In the genomic region with DNA sequence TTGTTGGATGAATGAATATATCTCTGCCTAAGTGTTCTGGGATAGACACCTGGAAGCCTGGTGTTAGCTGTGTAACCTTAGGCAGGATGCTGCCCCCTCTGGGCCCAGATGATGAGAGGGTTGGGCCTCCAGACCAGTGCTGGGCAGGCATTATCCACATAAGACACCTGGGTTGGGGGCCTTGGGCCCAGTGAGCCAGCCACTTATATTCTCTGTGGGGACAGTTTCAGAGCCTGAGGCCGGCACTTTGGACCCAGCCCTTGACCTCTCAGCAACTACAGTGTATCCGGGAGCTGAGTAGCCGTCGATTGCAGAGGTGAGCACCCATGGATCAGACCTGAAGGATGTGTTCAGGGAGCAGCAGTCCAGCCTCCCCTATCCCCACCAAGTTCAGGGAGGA, we compare ENCODE assay signal across 11 cellular contexts. TPM values are rescaled to one million over a fixed set of nuclear protein-coding genes. Genes with fewer than 3 reads are reported as not detected.
DNase-seq lines count a peak whose midpoint lies in the region; ATAC-seq and TF ChIP-seq lines count a peak whose summit lies in the region.
"Had no signal": no experiment of that assay in that cellular context is flagged by ENCODE, and none has a peak within 500 bp of the region (broad histone marks: within the 10 kb centered on the region; RNA-seq: fewer than 3 reads in every experiment).

No MANE protein-coding gene starts in this region.

- H3K9me3 Mint-ChIP-seq in activated CD4-positive, alpha-beta memory T cell treated with anti-CD3 and anti-CD28 coated beads, Interleukin-2, amount 10 ng/mL, durations not matched to agents 7 days and 5 days, result no peaks in the 10 kb centered on the region
- no peaks in the 10 kb centered on the region for H3K9me3 Mint-ChIP-seq in naive thymus-derived CD4-positive, alpha-beta T cell
- H3K9me3 Mint-ChIP-seq: effector memory CD8-positive, alpha-beta T cell; HFFc6 had no signal

- H3K4me3 ChIP-seq in DND-41 (ENCODE audit: low read depth in 1 of 2, low read length in 2 of 2), result peak overlapping the region; percentile 2 to 92; a peak in 3 of 4 replicates
- H3K4me3 ChIP-seq in naive thymus-derived CD4-positive, alpha-beta T cell (ENCODE audit: low read length), result no peak overlapping the region
- H3K4me3 ChIP-seq: MG63, transverse colon had no signal

- TF ChIP-seq CTCF in DND-41 (IDR thresholded peaks at IDR 0.05; ENCODE audit: borderline replicate concordance, extremely low read depth, low read length, poor library complexity, severe bottlenecking), result no peak

- peak overlapping the region; percentile 98 for H3K4me3 Mint-ChIP-seq in activated CD4-positive, alpha-beta memory T cell treated with anti-CD3 and anti-CD28 coated beads, Interleukin-2, amount 10 ng/mL, durations not matched to agents 7 days and 5 days
- H3K4me3 Mint-ChIP-seq in naive thymus-derived CD4-positive, alpha-beta T cell, result peak overlapping the region in 7 of 10 donors; percentile 5 to 99 (median 75)

- H3K4me1 ChIP-seq in DND-41 (ENCODE audit: insufficient read depth, low read length), result peaks cover 88% of the 10 kb centered on the region
- peaks cover 69 to 77% of the 10 kb centered on the region in 2 donors for H3K4me1 ChIP-seq in naive thymus-derived CD4-positive, alpha-beta T cell (ENCODE audit: control insufficient read depth in 2 of 2, insufficient read depth in 2 of 2, low read length in 2 of 2)

- no peak for ATAC-seq in DND-41 (ENCODE audit: insufficient read depth, low read depth)
- no peak for ATAC-seq in naive thymus-derived CD4-positive, alpha-beta T cell
- no peak for ATAC-seq in HG02798 (IDR thresholded peaks at IDR 0.05; ENCODE audit: poor library complexity, unreplicated experiment)
- ATAC-seq: sciatic nerve had no signal

- no peaks in the 10 kb centered on the region for H3K27me3 Mint-ChIP-seq in activated CD4-positive, alpha-beta memory T cell treated with anti-CD3 and anti-CD28 coated beads, Interleukin-2, amount 10 ng/mL, durations not matched to agents 7 days and 5 days
- H3K27me3 Mint-ChIP-seq in naive thymus-derived CD4-positive, alpha-beta T cell, result no peaks in the 10 kb centered on the region
- H3K27me3 Mint-ChIP-seq: effector memory CD8-positive, alpha-beta T cell had no signal

- H3K36me3 Mint-ChIP-seq in activated CD4-positive, alpha-beta memory T cell treated with anti-CD3 and anti-CD28 coated beads, Interleukin-2, amount 10 ng/mL, durations not matched to agents 7 days and 5 days (ENCODE audit: low read depth), result peaks cover 31% of the 10 kb centered on the region
- peaks cover 0 to 38% (median 0%) of the 10 kb centered on the region in 5 donors for H3K36me3 Mint-ChIP-seq in naive thymus-derived CD4-positive, alpha-beta T cell

- H3K36me3 ChIP-seq in DND-41 (ENCODE audit: insufficient read depth, low read length), result peaks cover 41% of the 10 kb centered on the region
- H3K36me3 ChIP-seq in naive thymus-derived CD4-positive, alpha-beta T cell (ENCODE audit: control insufficient read depth in 2 of 3, insufficient read depth in 3 of 3, low read length in 3 of 3), result peaks cover 0 to 3% (median 0%) of the 10 kb centered on the region in 3 experiments
- H3K36me3 ChIP-seq: transverse colon had no signal

- peak; percentile 45 for DNase-seq in DND-41
- no peak for DNase-seq in activated CD4-positive, alpha-beta memory T cell treated with anti-CD3 and anti-CD28 coated beads, Interleukin-2, amount 10 ng/mL, durations not matched to agents 7 days and 5 days
- DNase-seq in naive thymus-derived CD4-positive, alpha-beta T cell, result no peak
- DNase-seq in SW480 (ENCODE audit: low spot score), result no peak
- DNase-seq: DMS79 had no signal

- CTCF ChIA-PET in activated CD4-positive, alpha-beta memory T cell treated with anti-CD3 and anti-CD28 coated beads, Interleukin-2, amount 10 ng/mL, durations not matched to agents 7 days and 5 days (lab: Charles Lee), result interaction anchor here (0.9 to 18.5 kb wide), 5 partner anchors 19 to 81 kb away, joined by 3 to 854 read pairs (median 23); a partner anchor contains a TSS
- CTCF ChIA-PET in naive thymus-derived CD4-positive, alpha-beta T cell (lab: Charles Lee), result interaction anchor here (1.7 to 20.2 kb wide), 7 partner anchors 10 to 102 kb away, joined by 5 to 578 read pairs (median 15); a partner anchor contains a TSS

- H3K4me2 ChIP-seq in DND-41 (ENCODE audit: insufficient read depth, low read length), result peak overlapping the region; percentile 90

- intact Hi-C loops in naive thymus-derived CD4-positive, alpha-beta T cell (cut with micrococcal nuclease), result loop anchor here in 1 of 2 donors (5.0 kb wide), 2 partner anchors 106 to 401 kb away; no protein-coding TSS in a partner anchor

- H3K79me2 ChIP-seq in DND-41 (ENCODE audit: insufficient read depth, low read length), result peaks cover 79% of the 10 kb centered on the region

- H4K20me1 ChIP-seq in DND-41 (ENCODE audit: insufficient read depth, low read length), result no peaks in the 10 kb centered on the region

- POLR2A ChIA-PET in activated CD4-positive, alpha-beta memory T cell treated with anti-CD3 and anti-CD28 coated beads, Interleukin-2, amount 10 ng/mL, durations not matched to agents 7 days and 5 days (lab: Charles Lee), result interaction anchor here (0.6 to 37.3 kb wide), 10 partner anchors 7 to 813 kb away, joined by 3 to 4963 read pairs (median 25); a partner anchor contains a TSS
- POLR2A ChIA-PET in naive thymus-derived CD4-positive, alpha-beta T cell (lab: Charles Lee), result interaction anchor here (1.0 to 21.2 kb wide), 6 partner anchors 9 to 221 kb away, joined by 3 to 730 read pairs (median 12); a partner anchor contains a TSS

- H3K9ac ChIP-seq in DND-41 (ENCODE audit: low read depth, low read length), result peak overlapping the region; percentile 80

- no peaks in the 10 kb centered on the region for H3K27me3 ChIP-seq in DND-41 (ENCODE audit: insufficient read depth, low read length, poor library complexity)
- H3K27me3 ChIP-seq in naive thymus-derived CD4-positive, alpha-beta T cell (ENCODE audit: control insufficient read depth in 2 of 2, insufficient read depth in 2 of 2, low read length in 2 of 2), result no peaks in the 10 kb centered on the region
- H3K27me3 ChIP-seq: MG63, transverse colon had no signal

- peak overlapping the region; percentile 96 for H3K27ac ChIP-seq in DND-41 (ENCODE audit: low read length)
- H3K27ac ChIP-seq in naive thymus-derived CD4-positive, alpha-beta T cell (ENCODE audit: low read depth, low read length), result no peak overlapping the region

- H2AFZ ChIP-seq in DND-41 (ENCODE audit: low read depth, low read length), result no peak overlapping the region

- peak overlapping the region; percentile 97 for H3K27ac Mint-ChIP-seq in activated CD4-positive, alpha-beta memory T cell treated with anti-CD3 and anti-CD28 coated beads, Interleukin-2, amount 10 ng/mL, durations not matched to agents 7 days and 5 days
- H3K27ac Mint-ChIP-seq in naive thymus-derived CD4-positive, alpha-beta T cell, result peak overlapping the region in 4 of 9 donors; percentile 91 to 98 (median 93)

- peaks cover 80% of the 10 kb centered on the region for H3K4me1 Mint-ChIP-seq in activated CD4-positive, alpha-beta memory T cell treated with anti-CD3 and anti-CD28 coated beads, Interleukin-2, amount 10 ng/mL, durations not matched to agents 7 days and 5 days
- peaks cover 25 to 83% (median 72%) of the 10 kb centered on the region in 7 donors for H3K4me1 Mint-ChIP-seq in naive thymus-derived CD4-positive, alpha-beta T cell

- no peaks in the 10 kb centered on the region for H3K9me3 ChIP-seq in DND-41 (ENCODE audit: insufficient read depth, low read length, severe bottlenecking)
- H3K9me3 ChIP-seq in naive thymus-derived CD4-positive, alpha-beta T cell (ENCODE audit: control insufficient read depth in 2 of 3, low read length in 3 of 3), result no peaks in the 10 kb centered on the region
- H3K9me3 ChIP-seq: MG63, transverse colon had no signal

RNA-seq across cellular contexts. Expression of a gene that starts 2.2 kb away (rescaled TPM):
- total RNA-seq in activated CD4-positive, alpha-beta memory T cell treated with anti-CD3 and anti-CD28 coated beads, Interleukin-2, amount 10 ng/mL, durations not matched to agents 7 days and 5 days, result 10 to 100 TPM; 49.6 to 50.1 TPM
- total RNA-seq in naive thymus-derived CD4-positive, alpha-beta T cell, result 10 to 100 TPM; 32.1 to 71.1 (median 66.1) TPM
- 10 to 100 TPM; 35.2 to 35.3 TPM for polyA plus RNA-seq in naive thymus-derived CD4-positive, alpha-beta T cell

RNA-seq across cellular contexts. Expression of a gene that starts 3.9 kb away (rescaled TPM):
- 10 to 100 TPM; 14.6 to 17.5 TPM for total RNA-seq in activated CD4-positive, alpha-beta memory T cell treated with anti-CD3 and anti-CD28 coated beads, Interleukin-2, amount 10 ng/mL, durations not matched to agents 7 days and 5 days
- 10 to 100 TPM; 11.1 to 67.5 (median 16.4) TPM for total RNA-seq in naive thymus-derived CD4-positive, alpha-beta T cell
- polyA plus RNA-seq in naive thymus-derived CD4-positive, alpha-beta T cell, result 10 to 100 TPM; 12.8 to 17.4 TPM

RNA-seq across cellular contexts. Expression of a gene that starts 40.1 kb away (rescaled TPM):
- 100 to 1,000 TPM; 328 to 335 TPM for total RNA-seq in activated CD4-positive, alpha-beta memory T cell treated with anti-CD3 and anti-CD28 coated beads, Interleukin-2, amount 10 ng/mL, durations not matched to agents 7 days and 5 days
- 100 to 1,000 TPM in 1 of 5 experiments, 10 to 100 TPM in 4; 10.9 to 486 (median 28.5) TPM for total RNA-seq in naive thymus-derived CD4-positive, alpha-beta T cell
- 100 to 1,000 TPM; 134 to 150 TPM for polyA plus RNA-seq in naive thymus-derived CD4-positive, alpha-beta T cell

RNA-seq across cellular contexts. Expression of a gene that starts 45.5 kb away (rescaled TPM):
- total RNA-seq in activated CD4-positive, alpha-beta memory T cell treated with anti-CD3 and anti-CD28 coated beads, Interleukin-2, amount 10 ng/mL, durations not matched to agents 7 days and 5 days, result 100 to 1,000 TPM; 146 to 157 TPM
- 100 to 1,000 TPM in 1 of 5 experiments, 10 to 100 TPM in 4; 26.7 to 196 (median 37.7) TPM for total RNA-seq in naive thymus-derived CD4-positive, alpha-beta T cell
- 10 to 100 TPM; 53.4 to 54.1 TPM for polyA plus RNA-seq in naive thymus-derived CD4-positive, alpha-beta T cell
